1 cellular context compared by ENCODE assay signal in the genomic region with DNA sequence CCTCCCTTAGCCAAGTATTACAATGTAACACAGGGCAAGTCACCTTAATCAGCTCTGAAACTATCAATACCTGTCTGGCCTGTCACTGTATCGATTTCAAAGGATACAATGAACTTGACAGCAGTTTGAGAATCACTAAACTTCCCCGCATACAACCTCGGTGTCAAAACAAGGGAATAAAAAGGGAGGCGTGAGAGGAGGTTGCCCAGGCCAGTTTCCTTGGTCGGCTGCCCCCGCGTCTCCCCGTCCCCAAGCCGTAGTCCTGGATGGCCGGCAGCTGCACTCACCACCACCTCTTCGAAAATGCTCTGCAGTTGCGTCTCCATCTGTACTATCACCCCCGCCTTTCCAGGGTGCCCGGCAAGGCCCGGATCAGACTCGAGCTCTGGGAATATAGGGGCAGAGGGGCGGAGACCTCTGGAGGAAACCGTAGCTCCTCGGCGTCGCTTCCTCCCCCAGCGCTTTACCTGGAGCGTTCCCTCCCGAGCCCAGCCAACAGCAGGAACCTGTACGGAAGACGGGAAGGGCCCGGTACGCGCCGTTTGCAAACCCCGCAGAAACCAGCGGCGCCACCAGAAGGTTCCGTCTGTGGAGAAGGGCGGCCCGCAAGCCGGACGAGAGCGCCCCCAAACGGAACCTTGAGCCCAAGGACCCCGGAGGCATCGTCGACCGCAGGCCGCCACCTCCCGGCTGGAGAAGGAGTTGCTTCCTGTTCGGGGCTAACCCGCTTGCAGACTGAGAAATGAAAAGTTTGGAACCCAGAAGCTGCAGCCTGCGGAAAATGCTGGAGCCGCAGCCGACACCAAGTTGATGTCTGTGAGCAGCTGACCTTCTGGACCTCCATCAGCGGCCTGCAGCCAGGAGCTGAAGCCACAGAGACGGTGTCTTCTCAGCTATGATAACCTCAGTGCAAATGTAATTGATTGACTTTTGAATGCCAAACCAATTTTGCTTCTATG.
TF ChIP-seq lines count a peak whose summit lies in the region.

A gene with protein sequence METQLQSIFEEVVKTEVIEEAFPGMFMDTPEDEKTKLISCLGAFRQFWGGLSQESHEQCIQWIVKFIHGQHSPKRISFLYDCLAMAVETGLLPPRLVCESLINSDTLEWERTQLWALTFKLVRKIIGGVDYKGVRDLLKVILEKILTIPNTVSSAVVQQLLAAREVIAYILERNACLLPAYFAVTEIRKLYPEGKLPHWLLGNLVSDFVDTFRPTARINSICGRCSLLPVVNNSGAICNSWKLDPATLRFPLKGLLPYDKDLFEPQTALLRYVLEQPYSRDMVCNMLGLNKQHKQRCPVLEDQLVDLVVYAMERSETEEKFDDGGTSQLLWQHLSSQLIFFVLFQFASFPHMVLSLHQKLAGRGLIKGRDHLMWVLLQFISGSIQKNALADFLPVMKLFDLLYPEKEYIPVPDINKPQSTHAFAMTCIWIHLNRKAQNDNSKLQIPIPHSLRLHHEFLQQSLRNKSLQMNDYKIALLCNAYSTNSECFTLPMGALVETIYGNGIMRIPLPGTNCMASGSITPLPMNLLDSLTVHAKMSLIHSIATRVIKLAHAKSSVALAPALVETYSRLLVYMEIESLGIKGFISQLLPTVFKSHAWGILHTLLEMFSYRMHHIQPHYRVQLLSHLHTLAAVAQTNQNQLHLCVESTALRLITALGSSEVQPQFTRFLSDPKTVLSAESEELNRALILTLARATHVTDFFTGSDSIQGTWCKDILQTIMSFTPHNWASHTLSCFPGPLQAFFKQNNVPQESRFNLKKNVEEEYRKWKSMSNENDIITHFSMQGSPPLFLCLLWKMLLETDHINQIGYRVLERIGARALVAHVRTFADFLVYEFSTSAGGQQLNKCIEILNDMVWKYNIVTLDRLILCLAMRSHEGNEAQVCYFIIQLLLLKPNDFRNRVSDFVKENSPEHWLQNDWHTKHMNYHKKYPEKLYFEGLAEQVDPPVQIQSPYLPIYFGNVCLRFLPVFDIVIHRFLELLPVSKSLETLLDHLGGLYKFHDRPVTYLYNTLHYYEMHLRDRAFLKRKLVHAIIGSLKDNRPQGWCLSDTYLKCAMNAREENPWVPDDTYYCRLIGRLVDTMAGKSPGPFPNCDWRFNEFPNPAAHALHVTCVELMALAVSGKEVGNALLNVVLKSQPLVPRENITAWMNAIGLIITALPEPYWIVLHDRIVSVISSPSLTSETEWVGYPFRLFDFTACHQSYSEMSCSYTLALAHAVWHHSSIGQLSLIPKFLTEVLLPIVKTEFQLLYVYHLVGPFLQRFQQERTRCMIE (N-terminal part only) (minus strand): TSS at position 519 of the 959 bp plus-strand sequence. CDS start 193 bp downstream, at position 326.

TF ChIP-seq in HepG2, 621 proteins besides CTCF, POLR2A, EP300 and RAD21 (continued from another document and continues in another):
- TF ChIP-seq, protein P1, sequence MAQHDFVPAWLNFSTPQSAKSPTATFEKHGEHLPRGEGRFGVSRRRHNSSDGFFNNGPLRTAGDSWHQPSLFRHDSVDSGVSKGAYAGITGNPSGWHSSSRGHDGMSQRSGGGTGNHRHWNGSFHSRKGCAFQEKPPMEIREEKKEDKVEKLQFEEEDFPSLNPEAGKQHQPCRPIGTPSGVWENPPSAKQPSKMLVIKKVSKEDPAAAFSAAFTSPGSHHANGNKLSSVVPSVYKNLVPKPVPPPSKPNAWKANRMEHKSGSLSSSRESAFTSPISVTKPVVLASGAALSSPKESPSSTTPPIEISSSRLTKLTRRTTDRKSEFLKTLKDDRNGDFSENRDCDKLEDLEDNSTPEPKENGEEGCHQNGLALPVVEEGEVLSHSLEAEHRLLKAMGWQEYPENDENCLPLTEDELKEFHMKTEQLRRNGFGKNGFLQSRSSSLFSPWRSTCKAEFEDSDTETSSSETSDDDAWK (CRISPR knock-in tag; IDR thresholded peaks at IDR 0.05): no peak
- TF ChIP-seq ZNF207 (IDR thresholded peaks at IDR 0.05; ENCODE audit: borderline replicate concordance) (no peak), NFKB2 (CRISPR knock-in tag; IDR thresholded peaks at IDR 0.05; ENCODE audit: borderline replicate concordance) (peak; percentile 100; the same call in 1 of the 2 replicates), ZNF569 (CRISPR knock-in tag; IDR thresholded peaks at IDR 0.05; ENCODE audit: borderline replicate concordance) (peak; percentile 95), ZNF850 (CRISPR knock-in tag; conservative IDR thresholded peaks at IDR 0.05) (0 out of 2 replicates have a peak, but pooled peaks have one; percentile 86), ZNF335 (CRISPR knock-in tag; IDR thresholded peaks at IDR 0.05) (peak; percentile 96), MIER3 (CRISPR knock-in tag; IDR thresholded peaks at IDR 0.05; ENCODE audit: borderline replicate concordance) (peak; percentile 100), TBX3 (IDR thresholded peaks at IDR 0.05; ENCODE audit: borderline replicate concordance) (no peak), ZNF496 (CRISPR knock-in tag; IDR thresholded peaks at IDR 0.05; ENCODE audit: insufficient replicate concordance) (no peak), HNRNPUL1 (IDR thresholded peaks at IDR 0.05; ENCODE audit: low read depth, low read length) (peak; percentile 73; the same call in 1 of the 2 replicates), MTF1 (CRISPR knock-in tag; IDR thresholded peaks at IDR 0.05) (peak; percentile 88; the same call in 1 of the 2 replicates), U2AF2 (IDR thresholded peaks at IDR 0.05; ENCODE audit: low read depth, low read length) (peak; percentile 78; the same call in 1 of the 2 replicates), ZNF614 (CRISPR knock-in tag; IDR thresholded peaks at IDR 0.05; ENCODE audit: borderline replicate concordance) (peak; percentile 99), SOX6 (IDR thresholded peaks at IDR 0.05) (no peak), SOX6 (CRISPR knock-in tag; IDR thresholded peaks at IDR 0.05) (peak; percentile 95), NPAS2 (CRISPR knock-in tag; IDR thresholded peaks at IDR 0.05; ENCODE audit: borderline replicate concordance) (no peak), ZNF720 (CRISPR knock-in tag; IDR thresholded peaks at IDR 0.05) (peak; percentile 68), TBX2 (CRISPR knock-in tag; IDR thresholded peaks at IDR 0.05; ENCODE audit: borderline replicate concordance) (peak; percentile 98), FIP1L1 (IDR thresholded peaks at IDR 0.05; ENCODE audit: borderline replicate concordance, insufficient read depth, low read depth, low read length) (peak; percentile 98; the same call in 1 of the 2 replicates), FOSL2 (CRISPR knock-in tag; IDR thresholded peaks at IDR 0.05) (peak; percentile 81), CEBPG (CRISPR knock-in tag; IDR thresholded peaks at IDR 0.05) (peak; percentile 68), ZNF552 (CRISPR knock-in tag; IDR thresholded peaks at IDR 0.05; ENCODE audit: borderline replicate concordance) (peak; percentile 99), SALL1 (CRISPR knock-in tag; IDR thresholded peaks at IDR 0.05) (peak; percentile 99), RBFOX2 (IDR thresholded peaks at IDR 0.05; ENCODE audit: low read depth, low read length) (peak; percentile 80)
- TF ChIP-seq, protein P2, sequence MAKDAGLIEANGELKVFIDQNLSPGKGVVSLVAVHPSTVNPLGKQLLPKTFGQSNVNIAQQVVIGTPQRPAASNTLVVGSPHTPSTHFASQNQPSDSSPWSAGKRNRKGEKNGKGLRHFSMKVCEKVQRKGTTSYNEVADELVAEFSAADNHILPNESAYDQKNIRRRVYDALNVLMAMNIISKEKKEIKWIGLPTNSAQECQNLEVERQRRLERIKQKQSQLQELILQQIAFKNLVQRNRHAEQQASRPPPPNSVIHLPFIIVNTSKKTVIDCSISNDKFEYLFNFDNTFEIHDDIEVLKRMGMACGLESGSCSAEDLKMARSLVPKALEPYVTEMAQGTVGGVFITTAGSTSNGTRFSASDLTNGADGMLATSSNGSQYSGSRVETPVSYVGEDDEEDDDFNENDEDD (CRISPR knock-in tag; IDR thresholded peaks at IDR 0.05; ENCODE audit: borderline replicate concordance): peak; percentile 87
- TF ChIP-seq, protein P3, sequence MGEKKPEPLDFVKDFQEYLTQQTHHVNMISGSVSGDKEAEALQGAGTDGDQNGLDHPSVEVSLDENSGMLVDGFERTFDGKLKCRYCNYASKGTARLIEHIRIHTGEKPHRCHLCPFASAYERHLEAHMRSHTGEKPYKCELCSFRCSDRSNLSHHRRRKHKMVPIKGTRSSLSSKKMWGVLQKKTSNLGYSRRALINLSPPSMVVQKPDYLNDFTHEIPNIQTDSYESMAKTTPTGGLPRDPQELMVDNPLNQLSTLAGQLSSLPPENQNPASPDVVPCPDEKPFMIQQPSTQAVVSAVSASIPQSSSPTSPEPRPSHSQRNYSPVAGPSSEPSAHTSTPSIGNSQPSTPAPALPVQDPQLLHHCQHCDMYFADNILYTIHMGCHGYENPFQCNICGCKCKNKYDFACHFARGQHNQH (CRISPR knock-in tag; IDR thresholded peaks at IDR 0.05): peak; percentile 100
- TF ChIP-seq, protein P4, sequence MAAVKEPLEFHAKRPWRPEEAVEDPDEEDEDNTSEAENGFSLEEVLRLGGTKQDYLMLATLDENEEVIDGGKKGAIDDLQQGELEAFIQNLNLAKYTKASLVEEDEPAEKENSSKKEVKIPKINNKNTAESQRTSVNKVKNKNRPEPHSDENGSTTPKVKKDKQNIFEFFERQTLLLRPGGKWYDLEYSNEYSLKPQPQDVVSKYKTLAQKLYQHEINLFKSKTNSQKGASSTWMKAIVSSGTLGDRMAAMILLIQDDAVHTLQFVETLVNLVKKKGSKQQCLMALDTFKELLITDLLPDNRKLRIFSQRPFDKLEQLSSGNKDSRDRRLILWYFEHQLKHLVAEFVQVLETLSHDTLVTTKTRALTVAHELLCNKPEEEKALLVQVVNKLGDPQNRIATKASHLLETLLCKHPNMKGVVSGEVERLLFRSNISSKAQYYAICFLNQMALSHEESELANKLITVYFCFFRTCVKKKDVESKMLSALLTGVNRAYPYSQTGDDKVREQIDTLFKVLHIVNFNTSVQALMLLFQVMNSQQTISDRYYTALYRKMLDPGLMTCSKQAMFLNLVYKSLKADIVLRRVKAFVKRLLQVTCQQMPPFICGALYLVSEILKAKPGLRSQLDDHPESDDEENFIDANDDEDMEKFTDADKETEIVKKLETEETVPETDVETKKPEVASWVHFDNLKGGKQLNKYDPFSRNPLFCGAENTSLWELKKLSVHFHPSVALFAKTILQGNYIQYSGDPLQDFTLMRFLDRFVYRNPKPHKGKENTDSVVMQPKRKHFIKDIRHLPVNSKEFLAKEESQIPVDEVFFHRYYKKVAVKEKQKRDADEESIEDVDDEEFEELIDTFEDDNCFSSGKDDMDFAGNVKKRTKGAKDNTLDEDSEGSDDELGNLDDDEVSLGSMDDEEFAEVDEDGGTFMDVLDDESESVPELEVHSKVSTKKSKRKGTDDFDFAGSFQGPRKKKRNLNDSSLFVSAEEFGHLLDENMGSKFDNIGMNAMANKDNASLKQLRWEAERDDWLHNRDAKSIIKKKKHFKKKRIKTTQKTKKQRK (IDR thresholded peaks at IDR 0.05; ENCODE audit: low read length): no peak
- TF ChIP-seq, protein P5, sequence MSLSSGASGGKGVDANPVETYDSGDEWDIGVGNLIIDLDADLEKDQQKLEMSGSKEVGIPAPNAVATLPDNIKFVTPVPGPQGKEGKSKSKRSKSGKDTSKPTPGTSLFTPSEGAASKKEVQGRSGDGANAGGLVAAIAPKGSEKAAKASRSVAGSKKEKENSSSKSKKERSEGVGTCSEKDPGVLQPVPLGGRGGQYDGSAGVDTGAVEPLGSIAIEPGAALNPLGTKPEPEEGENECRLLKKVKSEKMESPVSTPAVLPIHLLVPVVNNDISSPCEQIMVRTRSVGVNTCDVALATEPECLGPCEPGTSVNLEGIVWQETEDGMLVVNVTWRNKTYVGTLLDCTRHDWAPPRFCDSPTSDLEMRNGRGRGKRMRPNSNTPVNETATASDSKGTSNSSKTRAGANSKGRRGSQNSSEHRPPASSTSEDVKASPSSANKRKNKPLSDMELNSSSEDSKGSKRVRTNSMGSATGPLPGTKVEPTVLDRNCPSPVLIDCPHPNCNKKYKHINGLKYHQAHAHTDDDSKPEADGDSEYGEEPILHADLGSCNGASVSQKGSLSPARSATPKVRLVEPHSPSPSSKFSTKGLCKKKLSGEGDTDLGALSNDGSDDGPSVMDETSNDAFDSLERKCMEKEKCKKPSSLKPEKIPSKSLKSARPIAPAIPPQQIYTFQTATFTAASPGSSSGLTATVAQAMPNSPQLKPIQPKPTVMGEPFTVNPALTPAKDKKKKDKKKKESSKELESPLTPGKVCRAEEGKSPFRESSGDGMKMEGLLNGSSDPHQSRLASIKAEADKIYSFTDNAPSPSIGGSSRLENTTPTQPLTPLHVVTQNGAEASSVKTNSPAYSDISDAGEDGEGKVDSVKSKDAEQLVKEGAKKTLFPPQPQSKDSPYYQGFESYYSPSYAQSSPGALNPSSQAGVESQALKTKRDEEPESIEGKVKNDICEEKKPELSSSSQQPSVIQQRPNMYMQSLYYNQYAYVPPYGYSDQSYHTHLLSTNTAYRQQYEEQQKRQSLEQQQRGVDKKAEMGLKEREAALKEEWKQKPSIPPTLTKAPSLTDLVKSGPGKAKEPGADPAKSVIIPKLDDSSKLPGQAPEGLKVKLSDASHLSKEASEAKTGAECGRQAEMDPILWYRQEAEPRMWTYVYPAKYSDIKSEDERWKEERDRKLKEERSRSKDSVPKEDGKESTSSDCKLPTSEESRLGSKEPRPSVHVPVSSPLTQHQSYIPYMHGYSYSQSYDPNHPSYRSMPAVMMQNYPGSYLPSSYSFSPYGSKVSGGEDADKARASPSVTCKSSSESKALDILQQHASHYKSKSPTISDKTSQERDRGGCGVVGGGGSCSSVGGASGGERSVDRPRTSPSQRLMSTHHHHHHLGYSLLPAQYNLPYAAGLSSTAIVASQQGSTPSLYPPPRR (CRISPR knock-in tag; IDR thresholded peaks at IDR 0.05; ENCODE audit: borderline replicate concordance): peak; percentile 93
- TF ChIP-seq, protein P6, sequence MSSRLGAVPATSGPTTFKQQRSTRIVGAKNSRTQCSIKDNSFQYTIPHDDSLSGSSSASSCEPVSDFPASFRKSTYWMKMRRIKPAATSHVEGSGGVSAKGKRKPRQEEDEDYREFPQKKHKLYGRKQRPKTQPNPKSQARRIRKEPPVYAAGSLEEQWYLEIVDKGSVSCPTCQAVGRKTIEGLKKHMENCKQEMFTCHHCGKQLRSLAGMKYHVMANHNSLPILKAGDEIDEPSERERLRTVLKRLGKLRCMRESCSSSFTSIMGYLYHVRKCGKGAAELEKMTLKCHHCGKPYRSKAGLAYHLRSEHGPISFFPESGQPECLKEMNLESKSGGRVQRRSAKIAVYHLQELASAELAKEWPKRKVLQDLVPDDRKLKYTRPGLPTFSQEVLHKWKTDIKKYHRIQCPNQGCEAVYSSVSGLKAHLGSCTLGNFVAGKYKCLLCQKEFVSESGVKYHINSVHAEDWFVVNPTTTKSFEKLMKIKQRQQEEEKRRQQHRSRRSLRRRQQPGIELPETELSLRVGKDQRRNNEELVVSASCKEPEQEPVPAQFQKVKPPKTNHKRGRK (CRISPR knock-in tag; IDR thresholded peaks at IDR 0.05): peak; percentile 85; the same call in 1 of the 2 replicates
- TF ChIP-seq, protein P7, sequence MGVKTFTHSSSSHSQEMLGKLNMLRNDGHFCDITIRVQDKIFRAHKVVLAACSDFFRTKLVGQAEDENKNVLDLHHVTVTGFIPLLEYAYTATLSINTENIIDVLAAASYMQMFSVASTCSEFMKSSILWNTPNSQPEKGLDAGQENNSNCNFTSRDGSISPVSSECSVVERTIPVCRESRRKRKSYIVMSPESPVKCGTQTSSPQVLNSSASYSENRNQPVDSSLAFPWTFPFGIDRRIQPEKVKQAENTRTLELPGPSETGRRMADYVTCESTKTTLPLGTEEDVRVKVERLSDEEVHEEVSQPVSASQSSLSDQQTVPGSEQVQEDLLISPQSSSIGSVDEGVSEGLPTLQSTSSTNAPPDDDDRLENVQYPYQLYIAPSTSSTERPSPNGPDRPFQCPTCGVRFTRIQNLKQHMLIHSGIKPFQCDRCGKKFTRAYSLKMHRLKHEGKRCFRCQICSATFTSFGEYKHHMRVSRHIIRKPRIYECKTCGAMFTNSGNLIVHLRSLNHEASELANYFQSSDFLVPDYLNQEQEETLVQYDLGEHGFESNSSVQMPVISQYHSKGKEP (CRISPR knock-in tag; IDR thresholded peaks at IDR 0.05): no peak
